ENCODE assay signal across 9 cellular contexts in genomic region chr17:51029142-51029541, GRCh38.
DNase-seq lines count a peak whose midpoint lies in the region; ATAC-seq and TF ChIP-seq lines count a peak whose summit lies in the region.
"Had no signal": no experiment of that assay in that cellular context is flagged by ENCODE, and none has a peak within 500 bp of the region (broad histone marks: within the 10 kb centered on the region; RNA-seq: fewer than 3 reads in every experiment).

No MANE protein-coding gene starts in this region.

- TF ChIP-seq POLR2A in NB4 (IDR thresholded peaks at IDR 0.05; ENCODE audit: extremely low read depth, insufficient read length) (no peak), sigmoid colon (IDR thresholded peaks at IDR 0.05) (no peak)

- intact Hi-C loops in dorsolateral prefrontal cortex (cut with DNase I) = no loop called here
- intact Hi-C loops in sigmoid colon (cut with DNase I) = no loop called here

- no peak for ATAC-seq in GM21423 (IDR thresholded peaks at IDR 0.05; ENCODE audit: unreplicated experiment)

- peaks cover 0 to 18% (median 8%) of the 10 kb centered on the region in 4 donors for H3K4me1 ChIP-seq in sigmoid colon
- H3K4me1 ChIP-seq: neural progenitor cell had no signal

- H3K9me3 ChIP-seq in sigmoid colon = no peaks in the 10 kb centered on the region

- POLR2A ChIA-PET in RWPE1 (lab: Yijun Ruan, JAX; ENCODE audit: low non-redundant PET) = no interaction called here

- H3K4me3 ChIP-seq in NB4 (ENCODE audit: low read depth, low read length) (no peak overlapping the region), dorsolateral prefrontal cortex (peak overlapping the region in 19 of 59 donors; percentile 8 to 53 (median 40)), sigmoid colon (peak overlapping the region in 1 of 4 donors; percentile 16)
- H3K4me3 ChIP-seq: neural progenitor cell had no signal

- WGBS in sigmoid colon, 2 donors = 85 to 92% methylated on average over 1 of the region's 1 CpG

- DNase-seq in GF-D8 (lab: John Stamatoyannopoulos, UW) (peak; percentile 2), NB4 (ENCODE audit: low read depth) (peak; percentile 14), dorsolateral prefrontal cortex (no peak), sigmoid colon (no peak), NCI-H2227 treated with DMSO at 0.1 percent for 48 hours (lab: John Stamatoyannopoulos, UW) (no peak), RWPE1 (ENCODE audit: low spot score) (no peak)
- DNase-seq: activated naive CD4-positive, alpha-beta T cell treated with Interleukin-2 at 50 U/mL for 16 hours had no signal

- H3K27me3 ChIP-seq in dorsolateral prefrontal cortex (no peaks in the 10 kb centered on the region), sigmoid colon (no peaks in the 10 kb centered on the region)
- H3K27me3 ChIP-seq: neural progenitor cell had no signal

- TF ChIP-seq CTCF in NB4 (IDR thresholded peaks at IDR 0.05; ENCODE audit: low read depth, low read length) (no peak), dorsolateral prefrontal cortex (IDR thresholded peaks at IDR 0.05 in 54 of 56, conservative IDR thresholded peaks at IDR 0.05 in 2 of 56; ENCODE audit: low read depth in 1 of 56, partially characterized antibody in 56 of 56) (no peak), sigmoid colon (IDR thresholded peaks at IDR 0.05) (no peak), RWPE1 (conservative IDR thresholded peaks at IDR 0.05; ENCODE audit: low read depth) (no peak)

- H3K27ac ChIP-seq in dorsolateral prefrontal cortex (peak overlapping the region in 55 of 59 donors; percentile 6 to 84 (median 66)), sigmoid colon (peak overlapping the region in 3 of 4 donors; percentile 43 to 62 (median 59)), RWPE1 (no peak overlapping the region)
- H3K27ac ChIP-seq: neural progenitor cell had no signal

- TF ChIP-seq EP300 in sigmoid colon (IDR thresholded peaks at IDR 0.05) = no peak

- CTCF ChIA-PET in RWPE1 (lab: Yijun Ruan, JAX) = interaction anchor here (0.7 kb wide), 1 partner anchor 33 kb away, joined by 3 read pairs; no protein-coding TSS in a partner anchor

- no peaks in the 10 kb centered on the region for H3K36me3 ChIP-seq in sigmoid colon
- H3K36me3 ChIP-seq: neural progenitor cell had no signal

Comparison
In these comparisons a context has a peak if more than half of its experiments do, and no peak if none do; other contexts are left out.
1. DNase-seq: peak in GF-D8 (single experiment) and NB4 (single experiment); none in dorsolateral prefrontal cortex (0 of 10), sigmoid colon (single experiment), NCI-H2227 treated with DMSO at 0.1 percent for 48 hours (single experiment) and RWPE1 (single experiment).